ENCODE assay signal across 1 cellular context in genomic region chr9:6449086-6449485, GRCh38.
TF ChIP-seq lines count a peak whose summit lies in the region.

No MANE protein-coding gene starts in this region.

TF ChIP-seq in GM12878, 131 proteins besides CTCF, POLR2A, EP300 and RAD21:
- TF ChIP-seq, protein P1, sequence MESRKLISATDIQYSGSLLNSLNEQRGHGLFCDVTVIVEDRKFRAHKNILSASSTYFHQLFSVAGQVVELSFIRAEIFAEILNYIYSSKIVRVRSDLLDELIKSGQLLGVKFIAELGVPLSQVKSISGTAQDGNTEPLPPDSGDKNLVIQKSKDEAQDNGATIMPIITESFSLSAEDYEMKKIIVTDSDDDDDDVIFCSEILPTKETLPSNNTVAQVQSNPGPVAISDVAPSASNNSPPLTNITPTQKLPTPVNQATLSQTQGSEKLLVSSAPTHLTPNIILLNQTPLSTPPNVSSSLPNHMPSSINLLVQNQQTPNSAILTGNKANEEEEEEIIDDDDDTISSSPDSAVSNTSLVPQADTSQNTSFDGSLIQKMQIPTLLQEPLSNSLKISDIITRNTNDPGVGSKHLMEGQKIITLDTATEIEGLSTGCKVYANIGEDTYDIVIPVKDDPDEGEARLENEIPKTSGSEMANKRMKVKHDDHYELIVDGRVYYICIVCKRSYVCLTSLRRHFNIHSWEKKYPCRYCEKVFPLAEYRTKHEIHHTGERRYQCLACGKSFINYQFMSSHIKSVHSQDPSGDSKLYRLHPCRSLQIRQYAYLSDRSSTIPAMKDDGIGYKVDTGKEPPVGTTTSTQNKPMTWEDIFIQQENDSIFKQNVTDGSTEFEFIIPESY (IDR thresholded peaks at IDR 0.05): no peak
- TF ChIP-seq CHD1 (IDR thresholded peaks at IDR 0.05; ENCODE audit: low read depth, low read length): no peak
- TF ChIP-seq ZNF24 (IDR thresholded peaks at IDR 0.05): no peak
- no peak for TF ChIP-seq RELB (IDR thresholded peaks at IDR 0.05; ENCODE audit: low read depth)
- TF ChIP-seq TARDBP (IDR thresholded peaks at IDR 0.05; ENCODE audit: borderline replicate concordance): no peak
- TF ChIP-seq CBFB (IDR thresholded peaks at IDR 0.05; ENCODE audit: low read depth): no peak
- no peak for TF ChIP-seq DPF2 (IDR thresholded peaks at IDR 0.05)
- no peak for TF ChIP-seq ASH2L (IDR thresholded peaks at IDR 0.05; ENCODE audit: borderline replicate concordance, low read depth)
- TF ChIP-seq MEF2A (IDR thresholded peaks at IDR 0.05; ENCODE audit: insufficient read depth, low read depth, low read length): no peak
- no peak for TF ChIP-seq YBX1 (IDR thresholded peaks at IDR 0.05)
- TF ChIP-seq NBN (IDR thresholded peaks at IDR 0.05): no peak
- no peak for TF ChIP-seq ZSCAN29 (IDR thresholded peaks at IDR 0.05)
- TF ChIP-seq ZNF217 (IDR thresholded peaks at IDR 0.05): no peak
- no peak for TF ChIP-seq HCFC1 (IDR thresholded peaks at IDR 0.05; ENCODE audit: low read length)
- no peak for TF ChIP-seq KAT2A (conservative IDR thresholded peaks at IDR 0.05; ENCODE audit: control insufficient read depth, low read depth, low read length)
- TF ChIP-seq YY1 (IDR thresholded peaks at IDR 0.05; ENCODE audit: low read depth, low read length): no peak
- TF ChIP-seq ZBED1 (IDR thresholded peaks at IDR 0.05; ENCODE audit: borderline replicate concordance): no peak
- no peak for TF ChIP-seq SREBF1 (IDR thresholded peaks at IDR 0.05; ENCODE audit: low read length)
- TF ChIP-seq IKZF1 (conservative IDR thresholded peaks at IDR 0.05): no peak
